8 cellular contexts compared by ENCODE assay signal in genomic region chr20:32109392-32110172, GRCh38. TPM values are rescaled to one million over a fixed set of nuclear protein-coding genes. Genes with fewer than 3 reads are reported as not detected.
A peak's percentile ranks its signal among the peaks of the same experiment; 100 is the strongest.
DNase-seq lines count a peak whose midpoint lies in the region; TF ChIP-seq lines count a peak whose summit lies in the region.

TSS of gene TM9SF4 (plus strand) at chr20:32109714. CDS start at chr20:32109741, 27 bp downstream.

- peak within 1 kb of the TSS; percentile 96 for H3K4me3 Mint-ChIP-seq in HFFc6

- H3K9me3 Mint-ChIP-seq in HFFc6, result no peaks in the 10 kb centered on the region

- peaks cover 41% of the 10 kb centered on the region for H3K4me1 Mint-ChIP-seq in HFFc6 (ENCODE audit: low read depth)

- no peaks in the 10 kb centered on the region; the same call in 1 of the 2 replicates for H3K36me3 ChIP-seq in SK-N-MC (ENCODE audit: insufficient read depth, low read length)

- H3K27me3 Mint-ChIP-seq in HFFc6 (ENCODE audit: insufficient read depth), result no peaks in the 10 kb centered on the region

- H3K4me3 ChIP-seq in NB4 (ENCODE audit: low read depth, low read length) (peak within 1 kb of the TSS; percentile 97), SK-N-MC (peak within 1 kb of the TSS; percentile 98)

- peak; percentile 70 for DNase-seq in GM04503 (ENCODE audit: low read depth)
- peak; percentile 90 for DNase-seq in HFFc6
- peak; percentile 96 for DNase-seq in NB4 (ENCODE audit: low read depth)
- peak; percentile 97 for DNase-seq in SK-N-MC (ENCODE audit: low read depth, low spot score)
- DNase-seq in activated naive CD4-positive, alpha-beta T cell treated with anti-CD3 and anti-CD28 coated beads, Interleukin-2, amount 50 U/mL, for 16 hours, result peak; percentile 88
- peak; percentile 89 for DNase-seq in germinal center (ENCODE audit: low spot score)
- DNase-seq in non-pigmented ciliary epithelial cell (ENCODE audit: low read depth), result peak; percentile 70
- DNase-seq in superior temporal gyrus (ENCODE audit: extremely low spot score), result peak; percentile 99

- H3K9ac ChIP-seq in SK-N-MC (ENCODE audit: insufficient read length), result peak within 1 kb of the TSS; percentile 99

- no peaks in the 10 kb centered on the region for H3K9me3 ChIP-seq in SK-N-MC (ENCODE audit: low read depth, low read length)

- H3K36me3 Mint-ChIP-seq in HFFc6 (ENCODE audit: low read depth), result peaks cover 18% of the 10 kb centered on the region

- H3K27ac ChIP-seq in SK-N-MC, result peak within 1 kb of the TSS; percentile 99

- H3K27ac Mint-ChIP-seq in HFFc6, result peak within 1 kb of the TSS; percentile 97

- TF ChIP-seq CTCF in HFFc6 (IDR thresholded peaks at IDR 0.05) (no peak), NB4 (IDR thresholded peaks at IDR 0.05; ENCODE audit: low read depth, low read length) (no peak)

- peak; percentile 86 for TF ChIP-seq POLR2A in NB4 (IDR thresholded peaks at IDR 0.05; ENCODE audit: extremely low read depth, insufficient read length)

RNA-seq across cellular contexts. Expression of gene TM9SF4, which starts in this region (rescaled TPM):
- total RNA-seq in HFFc6 (2021; fragmentation: NEBNext Ultra II Directional; extraction: Animal tissue kit (Norgen Biotek cat#: 25700)), result 10 to 100 TPM; 54.8 to 73.9 (median 60.7) TPM

Comparison
In these comparisons a context has a peak if more than half of its experiments do, and no peak if none do; other contexts are left out.
1. Peak in every context shown above with its lines: DNase-seq, H3K4me3 ChIP-seq and H3K27ac ChIP-seq.